7 cellular contexts compared by ENCODE assay signal in genomic region chr17:15833890-15834289, GRCh38.
DNase-seq lines count a peak whose midpoint lies in the region; ATAC-seq and TF ChIP-seq lines count a peak whose summit lies in the region.
"Not testable (repeated sequence)": the region's sequence is repeated elsewhere in the genome, so short reads cannot be mapped to it uniquely, and the experiment has no call there.

No MANE protein-coding gene starts in this region.

- intact Hi-C loops in activated T-helper 2 cell treated with anti-CD3 and anti-CD28 coated beads, Interferon-gamma antibody, Interleukin-2, Interleukin-4, amounts not matched to agents 10 μg/mL and 5 μg/mL and 100 μg/mL, durations not matched to agents 14 hours and 24 hours and 36 hours (cut with micrococcal nuclease): loop anchor here (5.0 kb wide), 1 partner anchor 53 kb away; no protein-coding TSS in a partner anchor
- intact Hi-C loops in dendritic cell treated with granulocyte-macrophage colony-stimulating factor and Interleukin-4, amounts not matched to agents 40 ng/mL and 50 ng/mL, for 4 days (cut with micrococcal nuclease); upper lobe of right lung (cut with DNase I): not testable (repeated sequence)

- ATAC-seq in activated CD8-positive, alpha-beta T cell treated with anti-CD3 and anti-CD28 coated beads, Interleukin-2, amount 10 ng/mL, durations not matched to agents 7 days and 5 days: not testable (repeated sequence)
- ATAC-seq in upper lobe of right lung: peak; percentile 7

- H3K27me3 Mint-ChIP-seq in activated CD8-positive, alpha-beta T cell treated with anti-CD3 and anti-CD28 coated beads, Interleukin-2, amount 10 ng/mL, durations not matched to agents 7 days and 5 days (ENCODE audit: low read depth); activated T-helper 2 cell treated with anti-CD3 and anti-CD28 coated beads, Interferon-gamma antibody, Interleukin-2, Interleukin-4, amounts not matched to agents 10 μg/mL and 5 μg/mL and 100 μg/mL, durations not matched to agents 14 hours and 24 hours and 36 hours (ENCODE audit: low read depth); activated naive CD8-positive, alpha-beta T cell treated with anti-CD3 and anti-CD28 coated beads for 36 hours; dendritic cell treated with granulocyte-macrophage colony-stimulating factor and Interleukin-4, amounts not matched to agents 40 ng/mL and 50 ng/mL, for 4 days: not testable (repeated sequence)

- H3K27ac Mint-ChIP-seq in activated CD8-positive, alpha-beta T cell treated with anti-CD3 and anti-CD28 coated beads, Interleukin-2, amount 10 ng/mL, durations not matched to agents 7 days and 5 days: peak overlapping the region; percentile 72
- peak overlapping the region; percentile 28 for H3K27ac Mint-ChIP-seq in activated T-helper 2 cell treated with anti-CD3 and anti-CD28 coated beads, Interferon-gamma antibody, Interleukin-2, Interleukin-4, amounts not matched to agents 10 μg/mL and 5 μg/mL and 100 μg/mL, durations not matched to agents 14 hours and 24 hours and 36 hours
- H3K27ac Mint-ChIP-seq in activated naive CD8-positive, alpha-beta T cell treated with anti-CD3 and anti-CD28 coated beads for 36 hours: peak overlapping the region; percentile 80
- peak overlapping the region; percentile 69 for H3K27ac Mint-ChIP-seq in dendritic cell treated with granulocyte-macrophage colony-stimulating factor and Interleukin-4, amounts not matched to agents 40 ng/mL and 50 ng/mL, for 4 days

- H3K4me1 Mint-ChIP-seq in activated CD8-positive, alpha-beta T cell treated with anti-CD3 and anti-CD28 coated beads, Interleukin-2, amount 10 ng/mL, durations not matched to agents 7 days and 5 days (ENCODE audit: low read depth): peaks cover 24% of the 10 kb centered on the region
- peaks cover 30% of the 10 kb centered on the region for H3K4me1 Mint-ChIP-seq in activated T-helper 2 cell treated with anti-CD3 and anti-CD28 coated beads, Interferon-gamma antibody, Interleukin-2, Interleukin-4, amounts not matched to agents 10 μg/mL and 5 μg/mL and 100 μg/mL, durations not matched to agents 14 hours and 24 hours and 36 hours (ENCODE audit: low read depth)
- H3K4me1 Mint-ChIP-seq in activated naive CD8-positive, alpha-beta T cell treated with anti-CD3 and anti-CD28 coated beads for 36 hours: peaks cover 29% of the 10 kb centered on the region
- peaks cover 33% of the 10 kb centered on the region for H3K4me1 Mint-ChIP-seq in dendritic cell treated with granulocyte-macrophage colony-stimulating factor and Interleukin-4, amounts not matched to agents 40 ng/mL and 50 ng/mL, for 4 days (ENCODE audit: low read depth)

- not testable (repeated sequence) for H3K36me3 Mint-ChIP-seq in activated CD8-positive, alpha-beta T cell treated with anti-CD3 and anti-CD28 coated beads, Interleukin-2, amount 10 ng/mL, durations not matched to agents 7 days and 5 days (ENCODE audit: low read depth); activated T-helper 2 cell treated with anti-CD3 and anti-CD28 coated beads, Interferon-gamma antibody, Interleukin-2, Interleukin-4, amounts not matched to agents 10 μg/mL and 5 μg/mL and 100 μg/mL, durations not matched to agents 14 hours and 24 hours and 36 hours (ENCODE audit: low read depth); activated naive CD8-positive, alpha-beta T cell treated with anti-CD3 and anti-CD28 coated beads for 36 hours; dendritic cell treated with granulocyte-macrophage colony-stimulating factor and Interleukin-4, amounts not matched to agents 40 ng/mL and 50 ng/mL, for 4 days (ENCODE audit: low read depth)

- not testable (repeated sequence) for H3K9me3 ChIP-seq in MG63, upper lobe of right lung

- DNase-seq in HL-60 (ENCODE audit: low read depth in 1 of 2, low spot score in 1 of 2): peak in 1 of 2 experiments; percentile 7
- peak; percentile 15 for DNase-seq in MG63
- DNase-seq in activated CD8-positive, alpha-beta T cell treated with anti-CD3 and anti-CD28 coated beads, Interleukin-2, amount 10 ng/mL, durations not matched to agents 7 days and 5 days; activated T-helper 2 cell treated with anti-CD3 and anti-CD28 coated beads, Interferon-gamma antibody, Interleukin-2, Interleukin-4, amounts not matched to agents 10 μg/mL and 5 μg/mL and 100 μg/mL, durations not matched to agents 14 hours and 24 hours and 36 hours (ENCODE audit: low spot score); activated naive CD8-positive, alpha-beta T cell treated with anti-CD3 and anti-CD28 coated beads for 36 hours; upper lobe of right lung: not testable (repeated sequence)

- peak overlapping the region; percentile 64 for H3K27ac ChIP-seq in HL-60 (replicated peaks)
- not testable (repeated sequence) for H3K27ac ChIP-seq in upper lobe of right lung

- not testable (repeated sequence) for H3K27me3 ChIP-seq in HL-60 (ENCODE audit: insufficient read depth, poor library complexity, severe bottlenecking); MG63; upper lobe of right lung

- H3K4me1 ChIP-seq in upper lobe of right lung: not testable (repeated sequence)

- TF ChIP-seq CTCF in HL-60 (IDR thresholded peaks at IDR 0.05; ENCODE audit: insufficient read depth, low read length); upper lobe of right lung (IDR thresholded peaks at IDR 0.05): not testable (repeated sequence)

- not testable (repeated sequence) for H3K36me3 ChIP-seq in MG63, upper lobe of right lung

- H3K4me3 Mint-ChIP-seq in activated CD8-positive, alpha-beta T cell treated with anti-CD3 and anti-CD28 coated beads, Interleukin-2, amount 10 ng/mL, durations not matched to agents 7 days and 5 days; activated T-helper 2 cell treated with anti-CD3 and anti-CD28 coated beads, Interferon-gamma antibody, Interleukin-2, Interleukin-4, amounts not matched to agents 10 μg/mL and 5 μg/mL and 100 μg/mL, durations not matched to agents 14 hours and 24 hours and 36 hours (ENCODE audit: low read depth); dendritic cell treated with granulocyte-macrophage colony-stimulating factor and Interleukin-4, amounts not matched to agents 40 ng/mL and 50 ng/mL, for 4 days: not testable (repeated sequence)
- peak overlapping the region; percentile 37 for H3K4me3 Mint-ChIP-seq in activated naive CD8-positive, alpha-beta T cell treated with anti-CD3 and anti-CD28 coated beads for 36 hours

- not testable (repeated sequence) for H3K4me3 ChIP-seq in HL-60 (replicated peaks; ENCODE audit: insufficient read depth, low read length); MG63; upper lobe of right lung

- CTCF ChIA-PET in activated CD8-positive, alpha-beta T cell treated with anti-CD3 and anti-CD28 coated beads, Interleukin-2, amount 10 ng/mL, durations not matched to agents 7 days and 5 days (lab: Charles Lee): not testable (repeated sequence)

- not testable (repeated sequence) for H3K9me3 Mint-ChIP-seq in activated CD8-positive, alpha-beta T cell treated with anti-CD3 and anti-CD28 coated beads, Interleukin-2, amount 10 ng/mL, durations not matched to agents 7 days and 5 days (ENCODE audit: insufficient read depth); activated T-helper 2 cell treated with anti-CD3 and anti-CD28 coated beads, Interferon-gamma antibody, Interleukin-2, Interleukin-4, amounts not matched to agents 10 μg/mL and 5 μg/mL and 100 μg/mL, durations not matched to agents 14 hours and 24 hours and 36 hours; activated naive CD8-positive, alpha-beta T cell treated with anti-CD3 and anti-CD28 coated beads for 36 hours; dendritic cell treated with granulocyte-macrophage colony-stimulating factor and Interleukin-4, amounts not matched to agents 40 ng/mL and 50 ng/mL, for 4 days

- POLR2A ChIA-PET in activated CD8-positive, alpha-beta T cell treated with anti-CD3 and anti-CD28 coated beads, Interleukin-2, amount 10 ng/mL, durations not matched to agents 7 days and 5 days (lab: Charles Lee): not testable (repeated sequence)

Comparison
In these comparisons a context has a peak if more than half of its experiments do, and no peak if none do; other contexts are left out.
1. H3K27ac Mint-ChIP-seq: peak in every context shown above with its lines; median percentile 80 in activated naive CD8-positive, alpha-beta T cell treated with anti-CD3 and anti-CD28 coated beads for 36 hours; 72 in activated CD8-positive, alpha-beta T cell treated with anti-CD3 and anti-CD28 coated beads, Interleukin-2, amount 10 ng/mL, durations not matched to agents 7 days and 5 days; 69 in dendritic cell treated with granulocyte-macrophage colony-stimulating factor and Interleukin-4, amounts not matched to agents 40 ng/mL and 50 ng/mL, for 4 days; 28 in activated T-helper 2 cell treated with anti-CD3 and anti-CD28 coated beads, Interferon-gamma antibody, Interleukin-2, Interleukin-4, amounts not matched to agents 10 μg/mL and 5 μg/mL and 100 μg/mL, durations not matched to agents 14 hours and 24 hours and 36 hours.